ENCODE assay signal across 22 cellular contexts in genomic region chr5:159911349-159911748, GRCh38. TPM values are rescaled to one million over a fixed set of nuclear protein-coding genes. Genes with fewer than 3 reads are reported as not detected.
DNase-seq lines count a peak whose midpoint lies in the region; ATAC-seq and TF ChIP-seq lines count a peak whose summit lies in the region.
"Had no signal": no experiment of that assay in that cellular context is flagged by ENCODE, and none has a peak within 500 bp of the region (broad histone marks: within the 10 kb centered on the region; RNA-seq: fewer than 3 reads in every experiment).

No MANE protein-coding gene starts in this region.

- H3K18ac ChIP-seq in mesendoderm (ENCODE audit: low read length), result no peak overlapping the region

- WGBS in mesendoderm (ENCODE audit: extremely low coverage, insufficient coverage, low lambda C conversion rate), result no CpG with 5 or more reads among the region's 4 CpGs

- no peaks in the 10 kb centered on the region for H3K9me2 ChIP-seq in PC-9 (ENCODE audit: insufficient read depth)

- peak overlapping the region; percentile 97 for H3K4me2 ChIP-seq in PC-9
- H3K4me2 ChIP-seq in mesendoderm (ENCODE audit: low read length), result no peak overlapping the region

- H3K36me3 ChIP-seq in PC-9 (ENCODE audit: low read depth), result no peaks in the 10 kb centered on the region
- H3K36me3 ChIP-seq in mesendoderm (ENCODE audit: control insufficient read depth, insufficient read depth, low read length), result no peaks in the 10 kb centered on the region
- H3K36me3 ChIP-seq in tibial artery, result no peaks in the 10 kb centered on the region
- H3K36me3 ChIP-seq: breast epithelium, heart left ventricle, upper lobe of right lung had no signal

- H3K23ac ChIP-seq in mesendoderm (ENCODE audit: low read length), result no peak overlapping the region

- CTCF ChIA-PET in PC-9 (lab: Charles Lee) (interaction anchor here (0.6 to 0.9 kb wide), 2 partner anchors 76 to 355 kb away, joined by 3 read pairs; no protein-coding TSS in a partner anchor), RWPE1 (lab: Yijun Ruan, JAX) (no interaction called here)

- peaks cover 5% of the 10 kb centered on the region for H3K27me3 Mint-ChIP-seq in chondrocyte (ENCODE audit: low read depth)

- H3K27me3 ChIP-seq in PC-9 (ENCODE audit: insufficient read depth, low read depth), result no peaks in the 10 kb centered on the region
- H3K27me3 ChIP-seq in mesendoderm (ENCODE audit: insufficient read depth, low read length, poor library complexity), result peaks cover 5% of the 10 kb centered on the region
- H3K27me3 ChIP-seq in tibial artery, result no peaks in the 10 kb centered on the region
- H3K27me3 ChIP-seq: upper lobe of right lung had no signal

- no peaks in the 10 kb centered on the region for H3K79me1 ChIP-seq in mesendoderm (ENCODE audit: low read length)

- H3K27ac Mint-ChIP-seq in chondrocyte (ENCODE audit: unreplicated experiment), result peak overlapping the region; percentile 30
- H3K27ac Mint-ChIP-seq: activated CD4-positive, alpha-beta T cell treated with anti-CD3 and anti-CD28 coated beads, Interleukin-2, amount 10 ng/mL, durations not matched to agents 24 days and 14 days; activated CD8-positive, alpha-beta memory T cell treated with anti-CD3 and anti-CD28 coated beads, Interleukin-2, amount 10 ng/mL, durations not matched to agents 7 days and 5 days; activated T-helper 17 cell treated with anti-CD3 and anti-CD28 coated beads, Interleukin-2, amount 50 U/mL, for 72 hours; B cell; memory B cell; stimulated activated naive CD8-positive, alpha-beta T cell treated with anti-CD3 and anti-CD28 coated beads, Interleukin-15, Interleukin-2, amounts not matched to agents 100 ng/mL and 50 ng/mL, for 24 hours had no signal

- H3K4me1 ChIP-seq in PC-9 (replicated peaks; ENCODE audit: insufficient read depth), result peaks cover 97% of the 10 kb centered on the region
- peaks cover 8% of the 10 kb centered on the region for H3K4me1 ChIP-seq in mesendoderm (ENCODE audit: control insufficient read depth, low read depth, low read length)
- peaks cover 0 to 94% (median 45%) of the 10 kb centered on the region in 4 donors for H3K4me1 ChIP-seq in tibial artery
- H3K4me1 ChIP-seq: Caco-2 had no signal

- intact Hi-C loops in PC-9 (cut with micrococcal nuclease; ENCODE audit: unreplicated experiment), result loop anchor here (5.0 to 10.0 kb wide), 2 partner anchors 247 to 449 kb away; no protein-coding TSS in a partner anchor
- intact Hi-C loops in tibial artery (cut with DNase I; ENCODE audit: low total_unique reads), result loop anchor here (10.0 kb wide), 1 partner anchor 53 kb away; no protein-coding TSS in a partner anchor

- H3K79me2 ChIP-seq in PC-9 (ENCODE audit: low read depth) (peaks cover 4% of the 10 kb centered on the region; the same call in 1 of the 2 replicates), mesendoderm (ENCODE audit: control insufficient read depth, insufficient read depth, low read length) (no peaks in the 10 kb centered on the region)

- no peak overlapping the region for H3K4me3 ChIP-seq in PC-9
- H3K4me3 ChIP-seq in mesendoderm (ENCODE audit: low read length), result no peak overlapping the region
- no peak overlapping the region for H3K4me3 ChIP-seq in tibial artery
- H3K4me3 ChIP-seq: breast epithelium, heart left ventricle, upper lobe of right lung had no signal

- H3F3A ChIP-seq in PC-9 (ENCODE audit: insufficient read depth, low read depth), result peaks cover 52% of the 10 kb centered on the region

- BruUV-seq in PC-9 (replicated peaks; lab: Mats Ljungman, UMichigan), result no TSS peak

- H2BK5ac ChIP-seq in mesendoderm (ENCODE audit: low read length), result no peak overlapping the region

- H2BK15ac ChIP-seq in mesendoderm (replicated peaks; ENCODE audit: low read depth), result no peak overlapping the region

- DNase-seq in PC-9 (peak; percentile 37 to 72), chondrocyte (ENCODE audit: low spot score) (no peak), mesendoderm (peak; percentile 36), tibial artery (no peak), RWPE1 (ENCODE audit: low spot score) (no peak)
- DNase-seq: activated CD4-positive, alpha-beta T cell treated with anti-CD3 and anti-CD28 coated beads, Interleukin-2, amount 10 ng/mL, durations not matched to agents 24 days and 14 days; activated CD8-positive, alpha-beta memory T cell treated with anti-CD3 and anti-CD28 coated beads, Interleukin-2, amount 10 ng/mL, durations not matched to agents 7 days and 5 days; Caco-2; cortex of kidney; heart left ventricle; NCI-H1417; NCI-H2107; NCI-H510A treated with DMSO at 0.1 percent for 48 hours; SW 1271; upper lobe of right lung had no signal

- H3K56ac ChIP-seq in mesendoderm (ENCODE audit: low read length), result no peak overlapping the region

- H4K8ac ChIP-seq in mesendoderm (ENCODE audit: low read depth, low read length), result no peak overlapping the region

- TF ChIP-seq CTCF in PC-9 (conservative IDR thresholded peaks at IDR 0.05), result no peak
- no peak for TF ChIP-seq CTCF in chondrocyte (IDR thresholded peaks at IDR 0.05)
- TF ChIP-seq CTCF in tibial artery (IDR thresholded peaks at IDR 0.05), result no peak
- no peak for TF ChIP-seq CTCF in RWPE1 (conservative IDR thresholded peaks at IDR 0.05; ENCODE audit: low read depth)

- H2BK120ac ChIP-seq in mesendoderm (ENCODE audit: low read depth, low read length), result no peak overlapping the region

- POLR2A ChIA-PET in PC-9 (lab: Charles Lee; ENCODE audit: unreplicated experiment), result interaction anchor here (0.6 kb wide), 1 partner anchor 78 kb away, joined by 5 read pairs; no protein-coding TSS in a partner anchor
- POLR2A ChIA-PET in RWPE1 (lab: Yijun Ruan, JAX; ENCODE audit: low non-redundant PET), result no interaction called here

- H3K4me1 Mint-ChIP-seq in chondrocyte (ENCODE audit: low read depth), result peaks cover 48% of the 10 kb centered on the region
- H3K4me1 Mint-ChIP-seq: activated CD8-positive, alpha-beta memory T cell treated with anti-CD3 and anti-CD28 coated beads, Interleukin-2, amount 10 ng/mL, durations not matched to agents 7 days and 5 days; activated T-helper 17 cell treated with anti-CD3 and anti-CD28 coated beads, Interleukin-2, amount 50 U/mL, for 72 hours had no signal

- ATAC-seq in HG03280 (IDR thresholded peaks at IDR 0.05; ENCODE audit: unreplicated experiment), result no peak
- ATAC-seq in GM21576 (IDR thresholded peaks at IDR 0.05; ENCODE audit: unreplicated experiment), result no peak
- ATAC-seq: activated CD8-positive, alpha-beta memory T cell treated with anti-CD3 and anti-CD28 coated beads, Interleukin-2, amount 10 ng/mL, durations not matched to agents 7 days and 5 days; activated T-helper 17 cell treated with anti-CD3 and anti-CD28 coated beads, Interleukin-2, amount 50 U/mL, for 72 hours; heart left ventricle; upper lobe of right lung had no signal

- no peak overlapping the region for H3K9ac ChIP-seq in mesendoderm (ENCODE audit: low read length)

- no peaks in the 10 kb centered on the region for H3K36me3 Mint-ChIP-seq in chondrocyte (ENCODE audit: low read depth)
- H3K36me3 Mint-ChIP-seq: activated CD8-positive, alpha-beta memory T cell treated with anti-CD3 and anti-CD28 coated beads, Interleukin-2, amount 10 ng/mL, durations not matched to agents 7 days and 5 days; memory B cell had no signal

- H2AK5ac ChIP-seq in mesendoderm (ENCODE audit: low read length), result no peak overlapping the region

- no peak overlapping the region for H3K4ac ChIP-seq in mesendoderm (ENCODE audit: low read depth, low read length)

- H4K20me1 ChIP-seq in PC-9 (ENCODE audit: insufficient read depth), result no peaks in the 10 kb centered on the region

- H3K27ac ChIP-seq in PC-9, result peak overlapping the region; percentile 100
- H3K27ac ChIP-seq in mesendoderm (ENCODE audit: low read depth, low read length), result no peak overlapping the region
- H3K27ac ChIP-seq in tibial artery, result peak overlapping the region; percentile 76 to 91
- no peak overlapping the region for H3K27ac ChIP-seq in RWPE1
- H3K27ac ChIP-seq: breast epithelium, upper lobe of right lung had no signal

- no peaks in the 10 kb centered on the region for H3K9me3 Mint-ChIP-seq in chondrocyte (ENCODE audit: low read depth)
- H3K9me3 Mint-ChIP-seq: activated CD4-positive, alpha-beta T cell treated with anti-CD3 and anti-CD28 coated beads, Interleukin-2, amount 10 ng/mL, durations not matched to agents 24 days and 14 days; activated T-helper 17 cell treated with anti-CD3 and anti-CD28 coated beads, Interleukin-2, amount 50 U/mL, for 72 hours; memory B cell; stimulated activated naive CD8-positive, alpha-beta T cell treated with anti-CD3 and anti-CD28 coated beads, Interleukin-15, Interleukin-2, amounts not matched to agents 100 ng/mL and 50 ng/mL, for 24 hours had no signal

- no peak overlapping the region for H3K4me3 Mint-ChIP-seq in chondrocyte (ENCODE audit: unreplicated experiment)
- H3K4me3 Mint-ChIP-seq: activated CD4-positive, alpha-beta T cell treated with anti-CD3 and anti-CD28 coated beads, Interleukin-2, amount 10 ng/mL, durations not matched to agents 24 days and 14 days; activated CD8-positive, alpha-beta memory T cell treated with anti-CD3 and anti-CD28 coated beads, Interleukin-2, amount 10 ng/mL, durations not matched to agents 7 days and 5 days; activated T-helper 17 cell treated with anti-CD3 and anti-CD28 coated beads, Interleukin-2, amount 50 U/mL, for 72 hours; B cell; memory B cell; stimulated activated naive CD8-positive, alpha-beta T cell treated with anti-CD3 and anti-CD28 coated beads, Interleukin-15, Interleukin-2, amounts not matched to agents 100 ng/mL and 50 ng/mL, for 24 hours had no signal

- no peak overlapping the region for H4K5ac ChIP-seq in mesendoderm (ENCODE audit: low read length)

- H2AFZ ChIP-seq in PC-9, result no peak overlapping the region

- no peaks in the 10 kb centered on the region for H3K9me3 ChIP-seq in PC-9 (ENCODE audit: insufficient read depth, low read depth)
- no peaks in the 10 kb centered on the region for H3K9me3 ChIP-seq in tibial artery
- H3K9me3 ChIP-seq: breast epithelium, Caco-2, heart left ventricle, upper lobe of right lung had no signal

RNA-seq across cellular contexts. Expression of gene ADRA1B, which starts 4.9 kb away (rescaled TPM):
- total RNA-seq in PC-9 (2021) (4.6 and 6.0 TPM in 2 replicates), chondrocyte (0.72 to 2.9 TPM (median 1.1 TPM) in 3 replicates)
- 0.08 TPM for polyA plus RNA-seq in mesendoderm (2013, experiment 1 of 2)
- polyA plus RNA-seq in mesendoderm (2013, experiment 2 of 2), result 0.10 TPM
- total RNA-seq: activated CD4-positive, alpha-beta T cell treated with anti-CD3 and anti-CD28 coated beads, Interleukin-2, amount 10 ng/mL, durations not matched to agents 24 days and 14 days; activated T-helper 17 cell treated with anti-CD3 and anti-CD28 coated beads, Interleukin-2, amount 50 U/mL, for 72 hours; B cell; Caco-2 had no signal

Comparison
In these comparisons a context has a peak if more than half of its experiments do, and no peak if none do; other contexts are left out.
1. DNase-seq: peak in PC-9 (2 of 2) and mesendoderm (single experiment); none in chondrocyte (single experiment), tibial artery (0 of 2) and RWPE1 (single experiment).
2. H3K27ac ChIP-seq: peak in PC-9 (single experiment) and tibial artery (2 of 2); none in mesendoderm (single experiment) and RWPE1 (single experiment).